8 cellular contexts compared by ENCODE assay signal in genomic region chr4:39697740-39698423, GRCh38. TPM values are rescaled to one million over a fixed set of nuclear protein-coding genes. Genes with fewer than 3 reads are reported as not detected.
A peak's percentile ranks its signal among the peaks of the same experiment; 100 is the strongest.
DNase-seq lines count a peak whose midpoint lies in the region; TF ChIP-seq lines count a peak whose summit lies in the region.

UBE2K (plus strand) TSS chr4:39698136; CDS start chr4:39698328, 192 bp downstream.

- H3K4me2 ChIP-seq in H9 (ENCODE audit: insufficient read depth, insufficient read length, low read length) (peak within 1 kb of the TSS; percentile 78), neuronal stem cell (ENCODE audit: insufficient read depth, low read length, poor library complexity, severe bottlenecking) (peak within 1 kb of the TSS; percentile 97)

- H2BK15ac ChIP-seq in H9 (ENCODE audit: low read depth, low read length) (no peak within 1 kb of the TSS), neuronal stem cell (ENCODE audit: low read length) (peak within 1 kb of the TSS; percentile 97)

- no CpG with 5 or more reads among the region's 84 CpGs for WGBS in H9 (ENCODE audit: extremely low coverage, insufficient read length, low lambda C conversion rate)
- no CpG with 5 or more reads among the region's 84 CpGs for WGBS in neuronal stem cell (ENCODE audit: extremely low coverage in 2 of 2, insufficient read length in 2 of 2, insufficient replicate concordance in 1 of 2), 2 donors

- no peaks in the 10 kb centered on the region for H3K9me3 Mint-ChIP-seq in H9

- no peak within 1 kb of the TSS for H2BK120ac ChIP-seq in H9 (ENCODE audit: low read depth, low read length, poor library complexity, severe bottlenecking)
- peak within 1 kb of the TSS; percentile 35 for H2BK120ac ChIP-seq in neuronal stem cell (ENCODE audit: low read depth, low read length)

- H3K4me1 Mint-ChIP-seq in H9, result peaks cover 23 to 29% of the 10 kb centered on the region in 2 experiments

- H3K36me3 ChIP-seq in ES-I3 (ENCODE audit: insufficient read depth, low read length), result no peaks in the 10 kb centered on the region
- peaks cover 2% of the 10 kb centered on the region; the same call in 1 of the 2 replicates for H3K36me3 ChIP-seq in MG63
- H3K36me3 ChIP-seq in SJSA1, result peaks cover 7% of the 10 kb centered on the region
- H3K36me3 ChIP-seq in neuronal stem cell (replicated peaks in 1 of 2; ENCODE audit: control insufficient read depth in 2 of 2, insufficient read depth in 2 of 2, low read length in 2 of 2), result peaks cover 0 to 16% of the 10 kb centered on the region in 2 donors

- H2AK5ac ChIP-seq in H9 (ENCODE audit: insufficient read length, low read length), result no peak within 1 kb of the TSS
- H2AK5ac ChIP-seq in neuronal stem cell (ENCODE audit: low read depth, low read length), result peak within 1 kb of the TSS; percentile 94

- H2AFZ ChIP-seq in H9 (ENCODE audit: low read length), result no peak within 1 kb of the TSS
- H2AFZ ChIP-seq in neuronal stem cell (ENCODE audit: low read length), result peak within 1 kb of the TSS; percentile 98

- TF ChIP-seq CTCF in H9 (conservative IDR thresholded peaks at IDR 0.05) (no peak), subcutaneous adipose tissue (IDR thresholded peaks at IDR 0.05; ENCODE audit: low read depth) (no peak)

- H3K27ac Mint-ChIP-seq in H9, result peak within 1 kb of the TSS; percentile 99 to 100 (median 99)

- H4K20me1 ChIP-seq in H9 (ENCODE audit: control insufficient read depth, insufficient read depth, insufficient read length), result no peaks in the 10 kb centered on the region

- H3K4me1 ChIP-seq in ES-I3 (ENCODE audit: insufficient read depth, low read length), result no peaks in the 10 kb centered on the region
- no peaks in the 10 kb centered on the region; the same call in 1 of the 2 replicates for H3K4me1 ChIP-seq in H9 (ENCODE audit: insufficient read depth, low read length)
- H3K4me1 ChIP-seq in SJSA1 (replicated peaks), result peaks cover 4% of the 10 kb centered on the region; the same call in 1 of the 2 replicates
- H3K4me1 ChIP-seq in neuronal stem cell (ENCODE audit: control insufficient read depth in 2 of 2, insufficient read depth in 1 of 2, low read depth in 1 of 2, low read length in 2 of 2), result peaks cover 4 to 16% of the 10 kb centered on the region in 2 donors

- H2BK20ac ChIP-seq in H9 (ENCODE audit: low read depth, low read length, poor library complexity, severe bottlenecking), result no peak within 1 kb of the TSS

- H3K23ac ChIP-seq in H9 (ENCODE audit: insufficient read length, low read depth, low read length), result no peak within 1 kb of the TSS
- H3K23ac ChIP-seq in neuronal stem cell (ENCODE audit: low read depth, low read length, poor library complexity), result peak within 1 kb of the TSS; percentile 100

- H3K9me3 ChIP-seq in ES-I3 (ENCODE audit: control insufficient read depth, insufficient read depth, low read length) (no peaks in the 10 kb centered on the region), H9 (ENCODE audit: control insufficient read depth, low read depth, low read length) (no peaks in the 10 kb centered on the region), MG63 (no peaks in the 10 kb centered on the region), SJSA1 (replicated peaks) (no peaks in the 10 kb centered on the region), neuronal stem cell (replicated peaks in 1 of 2; ENCODE audit: control insufficient read depth in 2 of 2, insufficient read depth in 1 of 2, low read depth in 1 of 2, low read length in 2 of 2) (no peaks in the 10 kb centered on the region)

- peaks cover 10% of the 10 kb centered on the region for H3K23me2 ChIP-seq in H9 (ENCODE audit: insufficient read length, low read depth, low read length, poor library complexity, severe bottlenecking)

- H3K14ac ChIP-seq in H9 (ENCODE audit: insufficient read depth, low read length) (peak within 1 kb of the TSS; percentile 99), neuronal stem cell (ENCODE audit: low read length) (peak within 1 kb of the TSS; percentile 98)

- no peak within 1 kb of the TSS for H3K56ac ChIP-seq in H9 (ENCODE audit: insufficient read length, low read depth, low read length)

- H3K18ac ChIP-seq in H9 (ENCODE audit: insufficient read length, low read depth, low read length) (peak within 1 kb of the TSS; percentile 99), neuronal stem cell (ENCODE audit: low read length) (peak within 1 kb of the TSS; percentile 100)

- peaks cover 33% of the 10 kb centered on the region for H3K79me2 ChIP-seq in H9 (ENCODE audit: insufficient read depth, low read length)

- H4K5ac ChIP-seq in H9 (ENCODE audit: insufficient read length, low read depth, low read length), result peak within 1 kb of the TSS; percentile 26

- H3K27ac ChIP-seq in H9 (ENCODE audit: insufficient read length, low read depth, low read length), result no peak within 1 kb of the TSS
- H3K27ac ChIP-seq in SJSA1, result peak within 1 kb of the TSS; percentile 68
- peak within 1 kb of the TSS; percentile 98 for H3K27ac ChIP-seq in neuronal stem cell (replicated peaks; ENCODE audit: low read length)

- H3K27me3 ChIP-seq in H9 (ENCODE audit: insufficient read depth, low read length) (no peaks in the 10 kb centered on the region), MG63 (no peaks in the 10 kb centered on the region), SJSA1 (replicated peaks) (no peaks in the 10 kb centered on the region), neuronal stem cell (ENCODE audit: control insufficient read depth in 3 of 3, insufficient read depth in 3 of 3, low read depth in 1 of 3, low read length in 3 of 3) (no peaks in the 10 kb centered on the region)

- H3T11ph ChIP-seq in H9 (ENCODE audit: low read length), result no peak within 1 kb of the TSS

- peaks cover 6 to 10% (median 7%) of the 10 kb centered on the region in 3 experiments for H3K36me3 Mint-ChIP-seq in H9 (ENCODE audit: insufficient read depth in 1 of 3, low read depth in 3 of 3)

- H2BK12ac ChIP-seq in H9 (ENCODE audit: insufficient read length, low read depth, low read length), result no peak within 1 kb of the TSS
- H2BK12ac ChIP-seq in neuronal stem cell (ENCODE audit: low read length), result peak within 1 kb of the TSS; percentile 73

- no peak within 1 kb of the TSS for H4K8ac ChIP-seq in H9 (replicated peaks; ENCODE audit: insufficient read length, low read depth, low read length)
- peak within 1 kb of the TSS; percentile 92 for H4K8ac ChIP-seq in neuronal stem cell (ENCODE audit: low read depth, low read length)

- H3K79me1 ChIP-seq in H9 (ENCODE audit: insufficient read depth, low read depth, low read length, poor library complexity, severe bottlenecking) (no peaks in the 10 kb centered on the region), neuronal stem cell (ENCODE audit: low read depth, low read length) (peaks cover 2% of the 10 kb centered on the region)

- DNase-seq in H9, result peak; percentile 85
- peak; percentile 86 for DNase-seq in MG63
- DNase-seq in SJSA1 (ENCODE audit: low read depth in 1 of 2, low spot score in 2 of 2), result peak; percentile 78 to 80
- peak; percentile 70 to 87 (median 78) for DNase-seq in activated naive CD4-positive, alpha-beta T cell (lab: John Stamatoyannopoulos, UW)
- peak; percentile 77 for DNase-seq in foreskin melanocyte
- peak; percentile 90 for DNase-seq in neuronal stem cell (ENCODE audit: low spot score)

- H3K4me3 Mint-ChIP-seq in H9, result peak within 1 kb of the TSS; percentile 99 to 100

- no peaks in the 10 kb centered on the region for H3K27me3 Mint-ChIP-seq in H9 (ENCODE audit: low read depth)

- no peak within 1 kb of the TSS; the same call in 1 of the 2 replicates for H3K4ac ChIP-seq in H9 (ENCODE audit: low read depth, low read length)
- no peak within 1 kb of the TSS for H3K4ac ChIP-seq in neuronal stem cell (ENCODE audit: low read length)

- H3K9ac ChIP-seq in ES-I3 (ENCODE audit: low read depth, low read length) (peak within 1 kb of the TSS; percentile 96), H9 (ENCODE audit: extremely low read depth, insufficient read length, low read length) (peak within 1 kb of the TSS; percentile 92), neuronal stem cell (ENCODE audit: low read depth, low read length, poor library complexity) (peak within 1 kb of the TSS; percentile 100)

- H2BK5ac ChIP-seq in H9 (ENCODE audit: insufficient read length, low read length), result peak within 1 kb of the TSS; percentile 10
- peak within 1 kb of the TSS; percentile 89 for H2BK5ac ChIP-seq in neuronal stem cell (ENCODE audit: low read length)

- H4K91ac ChIP-seq in H9 (ENCODE audit: insufficient read length, low read depth, low read length), result no peak within 1 kb of the TSS
- H4K91ac ChIP-seq in neuronal stem cell (ENCODE audit: low read depth, low read length, poor library complexity), result peak within 1 kb of the TSS; percentile 96

- H3K4me3 ChIP-seq in MG63 (peak within 1 kb of the TSS; percentile 90), SJSA1 (peak within 1 kb of the TSS; percentile 71), neuronal stem cell (ENCODE audit: low read length in 2 of 2) (peak within 1 kb of the TSS; percentile 70 to 91)

RNA-seq across cellular contexts. Expression of gene UBE2K, which starts in this region (rescaled TPM):
- 151 TPM in 2 replicates for total RNA-seq in H9 (2021)
- 7.9 and 11.7 TPM in 2 replicates for total RNA-seq in MG63 (2014; rRNA removed; shearing (Covaris generic); ENCODE audit: low replicate concordance)
- total RNA-seq in SJSA1 (2014; rRNA removed; shearing (Covaris generic)), result 13.3 and 16.8 TPM in 2 replicates
- 83.2 TPM for polyA plus RNA-seq in neuronal stem cell (2013, experiment 1 of 2)
- polyA plus RNA-seq in neuronal stem cell (2013, experiment 2 of 2), result 89.6 TPM
- total RNA-seq in subcutaneous adipose tissue, result 10 to 100 TPM; 25.8 to 44.3 (median 30.3) TPM
